In the genomic region with DNA sequence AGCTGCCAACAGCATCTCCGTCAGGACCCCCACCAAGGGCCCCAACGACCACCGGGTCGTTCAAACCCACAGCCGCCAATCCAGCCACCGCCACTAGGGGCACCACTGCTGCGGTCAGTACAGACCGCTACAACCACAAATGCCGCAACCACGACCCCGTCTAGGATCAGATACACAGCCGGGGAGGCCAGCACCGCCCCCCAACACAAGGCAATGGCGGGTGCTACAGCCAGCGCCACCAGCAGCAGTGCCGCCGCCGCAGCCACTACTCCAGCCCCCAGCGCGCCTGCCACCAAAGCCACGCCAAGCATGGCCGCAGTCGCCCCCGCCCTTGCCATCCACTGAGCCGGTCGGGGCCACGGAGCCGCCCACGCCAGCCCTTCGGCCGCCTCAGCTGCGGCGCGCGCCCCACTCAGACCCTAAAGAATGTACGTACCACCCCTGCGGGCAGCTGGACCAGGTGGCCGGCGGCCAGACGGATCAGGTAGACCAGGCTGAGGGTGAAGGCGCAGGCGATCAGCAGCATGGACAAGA, we compare ENCODE assay signal across 8 cellular contexts. TPM values are rescaled to one million over a fixed set of nuclear protein-coding genes. Genes with fewer than 3 reads are reported as not detected.
DNase-seq lines count a peak whose midpoint lies in the region; ATAC-seq and TF ChIP-seq lines count a peak whose summit lies in the region.

No MANE protein-coding gene starts in this region.

- H2AFZ ChIP-seq in HCT116 (ENCODE audit: low read depth, low read length, poor library complexity, severe bottlenecking), result no peak overlapping the region

- POLR2A ChIA-PET in HCT116 (lab: Charles Lee), result interaction anchor here (1.0 kb wide), 1 partner anchor 12 kb away, joined by 3 read pairs; no protein-coding TSS in a partner anchor

- H3K36me3 Mint-ChIP-seq in T-helper 17 cell (ENCODE audit: low read depth), result peaks cover 12% of the 10 kb centered on the region

- peaks cover 22% of the 10 kb centered on the region for H3K4me1 Mint-ChIP-seq in T-helper 17 cell

- peak overlapping the region; percentile 94 for H3K4me2 ChIP-seq in HCT116 (ENCODE audit: low read length)

- H3K27ac ChIP-seq in HCT116 (ENCODE audit: low read depth, low read length), result peak overlapping the region; percentile 94
- H3K27ac ChIP-seq in ascending aorta, result peak overlapping the region; percentile 92 to 93

- RAD21 ChIA-PET in HCT116 (lab: Charles Lee; ENCODE audit: low non-redundant PET in 1 of 2, low total read pairs in 2 of 2, uncharacterized antibody in 2 of 2, unreplicated experiment in 2 of 2), result no interaction called here

- peak overlapping the region; percentile 97 for H3K4me3 Mint-ChIP-seq in T-helper 17 cell

- H3K4me1 ChIP-seq in HCT116 (ENCODE audit: control insufficient read depth in 1 of 2, insufficient read depth in 2 of 2, low read length in 2 of 2) (peaks cover 5 to 24% of the 10 kb centered on the region in 2 experiments; a peak in 2 of 4 replicates), ascending aorta (peaks cover 0 to 10% of the 10 kb centered on the region in 2 donors)

- H3K27me3 ChIP-seq in HCT116 (ENCODE audit: insufficient read depth, low read length) (no peaks in the 10 kb centered on the region), MG63 (no peaks in the 10 kb centered on the region), ascending aorta (no peaks in the 10 kb centered on the region)

- no peaks in the 10 kb centered on the region for H3K9me3 ChIP-seq in HCT116 (ENCODE audit: control insufficient read depth in 1 of 2, insufficient read depth in 1 of 2, low read depth in 1 of 2, low read length in 2 of 2)
- H3K9me3 ChIP-seq in MG63, result no peaks in the 10 kb centered on the region
- no peaks in the 10 kb centered on the region for H3K9me3 ChIP-seq in T-helper 17 cell (ENCODE audit: control insufficient read depth, low read length, poor library complexity, severe bottlenecking)
- H3K9me3 ChIP-seq in ascending aorta, result no peaks in the 10 kb centered on the region

- H3K36me3 ChIP-seq in HCT116 (ENCODE audit: control insufficient read depth in 1 of 2, insufficient read depth in 2 of 2, low read length in 2 of 2), result peaks cover 11 to 12% of the 10 kb centered on the region in 2 experiments; a peak in 3 of 4 replicates
- H3K36me3 ChIP-seq in MG63, result 0 out of 2 replicates have a peak, but pooled peaks cover 3% of the 10 kb centered on the region
- H3K36me3 ChIP-seq in ascending aorta, result peaks cover 8 to 20% of the 10 kb centered on the region in 2 donors

- H3K9me2 ChIP-seq in HCT116 (ENCODE audit: insufficient read depth), result no peaks in the 10 kb centered on the region; the same call in 1 of the 2 replicates

- H3K4me3 ChIP-seq in HCT116 (replicated peaks in 1 of 2; ENCODE audit: low read depth in 1 of 2, low read length in 2 of 2) (peak overlapping the region; percentile 84 to 97), MG63 (peak overlapping the region; percentile 85), ascending aorta (peak overlapping the region; percentile 67 to 88), retinal pigment epithelial cell (ENCODE audit: low read length) (peak overlapping the region; percentile 93)

- intact Hi-C loops in HCT116 (cut with micrococcal nuclease), result loop anchor here (1.0 kb wide), 1 partner anchor 313 kb away; a partner anchor contains a TSS
- intact Hi-C loops in ascending aorta (cut with DNase I), result loop anchor here (1.0 to 2.0 kb wide), 6 partner anchors 45 to 869 kb away; a partner anchor contains a TSS

- no peaks in the 10 kb centered on the region for H3K27me3 Mint-ChIP-seq in T-helper 17 cell

- H3K27ac Mint-ChIP-seq in T-helper 17 cell, result peak overlapping the region; percentile 96

- DNase-seq in GM04504 (ENCODE audit: low read depth) (peak; percentile 18), HCT116 (ENCODE audit: low read depth, low spot score) (peak; percentile 33), MG63 (peak; percentile 60), T-helper 17 cell (peak; percentile 40 to 49 (median 48)), ascending aorta (ENCODE audit: low spot score in 2 of 2) (peak in 1 of 2 donors; percentile 83), hippocampal formation (lab: John Stamatoyannopoulos, UW) (peak; percentile 29 to 74), retinal pigment epithelial cell (ENCODE audit: low read depth) (peak; percentile 39), epidermal melanocyte (ENCODE audit: insufficient read length, low spot score) (no peak)

- ATAC-seq in HCT116, result peak; percentile 59
- ATAC-seq in T-helper 17 cell, result peak; percentile 43

- TF ChIP-seq POLR2A in HCT116 (IDR thresholded peaks at IDR 0.05; ENCODE audit: borderline replicate concordance, extremely low read depth, insufficient read depth, insufficient read length), result no peak

- BruUV-seq in HCT116 (replicated peaks; lab: Mats Ljungman, UMichigan), result no TSS peak

- no peaks in the 10 kb centered on the region; the same call in 1 of the 2 replicates for H4K20me1 ChIP-seq in HCT116 (ENCODE audit: insufficient read depth)

- peak; percentile 33 to 93 (median 91); a peak in 5 of 6 replicates for TF ChIP-seq CTCF in HCT116 (IDR thresholded peaks at IDR 0.05 in 2 of 3, conservative IDR thresholded peaks at IDR 0.05 in 1 of 3; ENCODE audit: borderline replicate concordance in 1 of 3, insufficient read depth in 1 of 3, low read depth in 2 of 3, low read length in 2 of 3)
- peak; percentile 81 to 92 (median 89) for TF ChIP-seq CTCF in ascending aorta (IDR thresholded peaks at IDR 0.05)
- TF ChIP-seq CTCF in retinal pigment epithelial cell (conservative IDR thresholded peaks at IDR 0.05; ENCODE audit: low read depth, low read length), result peak; percentile 90

- H3K79me2 ChIP-seq in HCT116 (ENCODE audit: insufficient read depth, low read length), result peaks cover 51% of the 10 kb centered on the region

- H3K9ac ChIP-seq in HCT116 (ENCODE audit: low read length), result peak overlapping the region; percentile 91

- peak; percentile 49; the same call in 1 of the 2 replicates for TF ChIP-seq RAD21 in HCT116 (IDR thresholded peaks at IDR 0.05; ENCODE audit: low read depth)

- CTCF ChIA-PET in HCT116 (lab: Charles Lee), result interaction anchor here (1.0 to 1.3 kb wide), 2 partner anchors 11 to 313 kb away, joined by 4 to 8 read pairs; a partner anchor contains a TSS

TF ChIP-seq in HCT116, 20 proteins besides CTCF, POLR2A, EP300 and RAD21:
- no peak for TF ChIP-seq FOSL1 (IDR thresholded peaks at IDR 0.05; ENCODE audit: low read depth)
- peak; percentile 96 for TF ChIP-seq EGR1 (IDR thresholded peaks at IDR 0.05; ENCODE audit: low read depth)
- no peak for TF ChIP-seq JUND (IDR thresholded peaks at IDR 0.05)
- peak; percentile 55 for TF ChIP-seq YY1 (IDR thresholded peaks at IDR 0.05; ENCODE audit: extremely low read depth, insufficient replicate concordance, low read depth, low read length)
- TF ChIP-seq, protein P1, sequence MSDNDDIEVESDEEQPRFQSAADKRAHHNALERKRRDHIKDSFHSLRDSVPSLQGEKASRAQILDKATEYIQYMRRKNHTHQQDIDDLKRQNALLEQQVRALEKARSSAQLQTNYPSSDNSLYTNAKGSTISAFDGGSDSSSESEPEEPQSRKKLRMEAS (IDR thresholded peaks at IDR 0.05), result peak; percentile 65
- TF ChIP-seq ELF1 (IDR thresholded peaks at IDR 0.05; ENCODE audit: borderline replicate concordance, low read depth), result no peak
- TF ChIP-seq EZH2phosphoT487 (IDR thresholded peaks at IDR 0.05; ENCODE audit: borderline replicate concordance), result no peak
- TF ChIP-seq, protein P2, sequence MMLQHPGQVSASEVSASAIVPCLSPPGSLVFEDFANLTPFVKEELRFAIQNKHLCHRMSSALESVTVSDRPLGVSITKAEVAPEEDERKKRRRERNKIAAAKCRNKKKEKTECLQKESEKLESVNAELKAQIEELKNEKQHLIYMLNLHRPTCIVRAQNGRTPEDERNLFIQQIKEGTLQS (IDR thresholded peaks at IDR 0.05), result no peak
- TF ChIP-seq CBX3 (IDR thresholded peaks at IDR 0.05; ENCODE audit: low read depth), result 0 out of 2 replicates have a peak, but pooled peaks have one; percentile 13
- no peak for TF ChIP-seq TCF7L2 (IDR thresholded peaks at IDR 0.05; ENCODE audit: borderline replicate concordance, extremely low read depth, insufficient read depth, insufficient read length)
TF ChIP-seq in HCT116: peak in this region for 4.

RNA-seq across cellular contexts. Expression of a gene that starts 0.5 kb away (rescaled TPM):
- total RNA-seq in HCT116 (2021; ENCODE audit: unreplicated experiment) (85.7 TPM), T-helper 17 cell (10 to 100 TPM; 23.2 to 23.8 TPM), ascending aorta (19.9 TPM)
- polyA plus RNA-seq in HCT116 (2012), result 27.4 and 37.6 TPM in 2 replicates
- 38.4 and 57.1 TPM in 2 replicates for total RNA-seq in MG63 (2014; rRNA removed; shearing (Covaris generic); ENCODE audit: low replicate concordance)

RNA-seq across cellular contexts. Expression of a gene that starts 45.1 kb away (rescaled TPM):
- not detected for total RNA-seq in HCT116 (2021; ENCODE audit: unreplicated experiment)
- not detected in 2 replicates for polyA plus RNA-seq in HCT116 (2012)
- not detected in 2 replicates for total RNA-seq in MG63 (2014; rRNA removed; shearing (Covaris generic); ENCODE audit: low replicate concordance)
- under 1 TPM in 1 of 2 donors, not detected in 1; 0.22 TPM for total RNA-seq in T-helper 17 cell
- total RNA-seq in ascending aorta, result not detected
